ENCODE assay signal across 19 cellular contexts in genomic region chr1:226481133-226481532, GRCh38.
DNase-seq lines count a peak whose midpoint lies in the region; ATAC-seq, FAIRE-seq and TF ChIP-seq lines count a peak whose summit lies in the region.
"Had no signal": no experiment of that assay in that cellular context is flagged by ENCODE, and none has a peak within 500 bp of the region (broad histone marks: within the 10 kb centered on the region; RNA-seq: fewer than 3 reads in every experiment).

No MANE protein-coding gene starts in this region.

- H3K23ac ChIP-seq in H9 (ENCODE audit: insufficient read length, low read depth, low read length): no peak overlapping the region

- no peaks in the 10 kb centered on the region for H3K9me3 ChIP-seq in Caco-2
- H3K9me3 ChIP-seq in HepG2 (ENCODE audit: low read length): no peaks in the 10 kb centered on the region
- no peaks in the 10 kb centered on the region for H3K9me3 ChIP-seq in H9 (ENCODE audit: control insufficient read depth, low read depth, low read length)
- H3K9me3 ChIP-seq: BLaER1 had no signal

- no peak overlapping the region for H3K4ac ChIP-seq in H9 (ENCODE audit: low read depth, low read length)

- H2BK20ac ChIP-seq in H9 (ENCODE audit: low read depth, low read length, poor library complexity, severe bottlenecking): no peak overlapping the region

- in situ Hi-C loops in HepG2 (cut with HindIII; ENCODE audit: extremely low pct_ligation_motif_present, low pct_unique_long_range_greater_than_20kb): loop anchor here (10.0 kb wide), 1 partner anchor 64 kb away; the partner anchor contains the start of gene STUM

- POLR2A ChIA-PET in Caco-2 (lab: Charles Lee) (interaction anchor here (0.5 to 0.6 kb wide), 2 partner anchors 25 to 419 kb away, joined by 3 to 5 read pairs; partner anchors contain the start of gene H3-3A), HepG2 (lab: Yijun Ruan, JAX) (interaction anchor here (1.0 kb wide), 1 partner anchor 46 kb away, joined by 3 read pairs; no protein-coding TSS in a partner anchor)

- H2BK12ac ChIP-seq in H9 (ENCODE audit: insufficient read length, low read depth, low read length): no peak overlapping the region

- TF ChIP-seq CTCF in C4-2B (conservative IDR thresholded peaks at IDR 0.05) (no peak), Caco-2 (IDR thresholded peaks at IDR 0.05; ENCODE audit: insufficient read depth in 1 of 2, low read depth in 1 of 2, low read length in 1 of 2, severe bottlenecking in 1 of 2, unreplicated experiment in 1 of 2) (no peak), VCaP (conservative IDR thresholded peaks at IDR 0.05) (no peak), HepG2 (CRISPR knock-in tag; IDR thresholded peaks at IDR 0.05) (no peak), H9 (conservative IDR thresholded peaks at IDR 0.05) (no peak)

- H4K91ac ChIP-seq in H9 (ENCODE audit: insufficient read length, low read depth, low read length): no peak overlapping the region

- DNase-seq in Caco-2: peak; percentile 65 to 73
- DNase-seq in HepG2 (ENCODE audit: low spot score): peak; percentile 56
- no peak for DNase-seq in H9
- no peak for DNase-seq in AG20443 (ENCODE audit: low spot score)
- DNase-seq in 8988T: no peak
- no peak for DNase-seq in activated T-helper 1 cell treated with anti-CD3 and anti-CD28 coated beads, Interleukin-12 subunit alpha, Interleukin-12 subunit beta, Interleukin-2, Interleukin-4 antibody, amounts not matched to agents 30 ng/mL and 10 ng/mL and 1 ng/mL, durations not matched to agents 14 hours and 24 hours and 36 hours (ENCODE audit: low spot score)
- DNase-seq: AML-193; CD4-positive, alpha-beta T cell; DND-41; GDM1; GOT3; HCEC 1CT; IMR-90; KBM-7 had no signal

- H3K27me3 Mint-ChIP-seq in Caco-2 (ENCODE audit: insufficient read depth, unreplicated experiment) (no peaks in the 10 kb centered on the region), H9 (ENCODE audit: low read depth) (peaks cover 18% of the 10 kb centered on the region)
- H3K27me3 Mint-ChIP-seq in activated T-helper 1 cell treated with anti-CD3 and anti-CD28 coated beads, Interleukin-12 subunit alpha, Interleukin-12 subunit beta, Interleukin-2, Interleukin-4 antibody, amounts not matched to agents 30 ng/mL and 10 ng/mL and 1 ng/mL, durations not matched to agents 14 hours and 24 hours and 36 hours (ENCODE audit: insufficient read depth): peaks cover 10% of the 10 kb centered on the region

- 0% methylated on average over 2 of the region's 4 CpGs for WGBS in HepG2 (ENCODE audit: low lambda C conversion rate)
- no CpG with 5 or more reads among the region's 4 CpGs for WGBS in H9 (ENCODE audit: extremely low coverage, insufficient read length, low lambda C conversion rate)

- FAIRE-seq in HepG2 (lab: Jason Lieb, UNC): peak; percentile 79
- FAIRE-seq: GM12892 had no signal

- no peak overlapping the region for H3K14ac ChIP-seq in H9 (ENCODE audit: insufficient read depth, low read length)

- no peak overlapping the region for H3K18ac ChIP-seq in H9 (ENCODE audit: insufficient read length, low read depth, low read length)

- H4K20me1 ChIP-seq in HepG2 (ENCODE audit: insufficient read depth, low read length): peaks cover 2% of the 10 kb centered on the region; the same call in 1 of the 2 replicates
- H4K20me1 ChIP-seq in H9 (ENCODE audit: control insufficient read depth, insufficient read depth, insufficient read length): no peaks in the 10 kb centered on the region
- H4K20me1 ChIP-seq: BLaER1 had no signal

- no peaks in the 10 kb centered on the region for H3K79me2 ChIP-seq in HepG2 (ENCODE audit: insufficient read depth, low read length)
- H3K79me2 ChIP-seq in H9 (ENCODE audit: insufficient read depth, low read length): no peaks in the 10 kb centered on the region

- H2BK15ac ChIP-seq in H9 (ENCODE audit: low read depth, low read length): no peak overlapping the region

- H3K4me1 ChIP-seq in Caco-2 (peaks cover 31% of the 10 kb centered on the region), HepG2 (ENCODE audit: insufficient read depth, low read length) (peaks cover 36% of the 10 kb centered on the region), H9 (ENCODE audit: insufficient read depth, low read length) (no peaks in the 10 kb centered on the region)

- H3K4me1 Mint-ChIP-seq in Caco-2 (ENCODE audit: low read depth, unreplicated experiment) (no peaks in the 10 kb centered on the region), H9 (peaks cover 6 to 11% of the 10 kb centered on the region in 2 experiments; a peak in 3 of 4 replicates)
- H3K4me1 Mint-ChIP-seq in activated T-helper 1 cell treated with anti-CD3 and anti-CD28 coated beads, Interleukin-12 subunit alpha, Interleukin-12 subunit beta, Interleukin-2, Interleukin-4 antibody, amounts not matched to agents 30 ng/mL and 10 ng/mL and 1 ng/mL, durations not matched to agents 14 hours and 24 hours and 36 hours (ENCODE audit: low read depth): no peaks in the 10 kb centered on the region

- H3K4me3 Mint-ChIP-seq in Caco-2 (ENCODE audit: unreplicated experiment): no peak overlapping the region
- H3K4me3 Mint-ChIP-seq in H9: no peak overlapping the region
- no peak overlapping the region for H3K4me3 Mint-ChIP-seq in activated T-helper 1 cell treated with anti-CD3 and anti-CD28 coated beads, Interleukin-12 subunit alpha, Interleukin-12 subunit beta, Interleukin-2, Interleukin-4 antibody, amounts not matched to agents 30 ng/mL and 10 ng/mL and 1 ng/mL, durations not matched to agents 14 hours and 24 hours and 36 hours
- H3K4me3 Mint-ChIP-seq: CD4-positive, alpha-beta T cell had no signal

- no peak overlapping the region for H4K8ac ChIP-seq in H9 (replicated peaks; ENCODE audit: insufficient read length, low read depth, low read length)

- H2BK5ac ChIP-seq in H9 (ENCODE audit: insufficient read length, low read length): no peak overlapping the region

- no peak overlapping the region for H2AK5ac ChIP-seq in H9 (ENCODE audit: insufficient read length, low read length)

- H3K27me3 ChIP-seq in Caco-2 (replicated peaks; ENCODE audit: control insufficient read depth, insufficient read depth, low read length) (no peaks in the 10 kb centered on the region), HepG2 (ENCODE audit: control insufficient read depth in 1 of 2, insufficient read depth in 2 of 2, low read length in 2 of 2) (peaks cover 7 to 61% of the 10 kb centered on the region in 2 experiments; a peak in 4 of 5 replicates), H9 (ENCODE audit: insufficient read depth, low read length) (no peaks in the 10 kb centered on the region)
- H3K27me3 ChIP-seq: BLaER1 had no signal

- H3K9me3 Mint-ChIP-seq in Caco-2 (ENCODE audit: unreplicated experiment) (no peaks in the 10 kb centered on the region), H9 (no peaks in the 10 kb centered on the region)
- H3K9me3 Mint-ChIP-seq in activated T-helper 1 cell treated with anti-CD3 and anti-CD28 coated beads, Interleukin-12 subunit alpha, Interleukin-12 subunit beta, Interleukin-2, Interleukin-4 antibody, amounts not matched to agents 30 ng/mL and 10 ng/mL and 1 ng/mL, durations not matched to agents 14 hours and 24 hours and 36 hours: no peaks in the 10 kb centered on the region
- H3K9me3 Mint-ChIP-seq: CD4-positive, alpha-beta T cell had no signal

- BruUV-seq in Caco-2 (replicated peaks; lab: Mats Ljungman, UMichigan) (no TSS peak), HepG2 (replicated peaks; lab: Mats Ljungman, UMichigan) (no TSS peak)

- no peak for TF ChIP-seq RAD21 in HepG2 (CRISPR knock-in tag; IDR thresholded peaks at IDR 0.05)

- no peaks in the 10 kb centered on the region for H3K23me2 ChIP-seq in H9 (ENCODE audit: insufficient read length, low read depth, low read length, poor library complexity, severe bottlenecking)

- CTCF ChIA-PET in Caco-2 (lab: Charles Lee): interaction anchor here (0.8 to 1.2 kb wide), 3 partner anchors 56 to 73 kb away, joined by 3 to 5 read pairs (median 4); partner anchors contain the start of gene PARP1
- CTCF ChIA-PET in HepG2 (lab: Yijun Ruan, JAX; ENCODE audit: low intra/inter-chr PET ratio, low total read pairs): no interaction called here

- no peak overlapping the region for H2BK120ac ChIP-seq in H9 (ENCODE audit: low read depth, low read length, poor library complexity, severe bottlenecking)

- H3K4me3 ChIP-seq in Caco-2 (ENCODE audit: low read depth, low read length) (no peak overlapping the region), HepG2 (replicated peaks in 1 of 3; ENCODE audit: insufficient read depth in 1 of 3, low read depth in 2 of 3, low read length in 3 of 3) (no peak overlapping the region; a peak in 2 of 6 replicates)
- H3K4me3 ChIP-seq: BLaER1 had no signal

- no peaks in the 10 kb centered on the region for H3K79me1 ChIP-seq in H9 (ENCODE audit: insufficient read depth, low read depth, low read length, poor library complexity, severe bottlenecking)

- H3K36me3 Mint-ChIP-seq in Caco-2 (ENCODE audit: insufficient read depth, unreplicated experiment) (no peaks in the 10 kb centered on the region), H9 (ENCODE audit: insufficient read depth in 1 of 3, low read depth in 3 of 3) (no peaks in the 10 kb centered on the region)
- no peaks in the 10 kb centered on the region for H3K36me3 Mint-ChIP-seq in activated T-helper 1 cell treated with anti-CD3 and anti-CD28 coated beads, Interleukin-12 subunit alpha, Interleukin-12 subunit beta, Interleukin-2, Interleukin-4 antibody, amounts not matched to agents 30 ng/mL and 10 ng/mL and 1 ng/mL, durations not matched to agents 14 hours and 24 hours and 36 hours (ENCODE audit: low read depth)

- peak overlapping the region; percentile 94 for H3K27ac ChIP-seq in C4-2B
- peak overlapping the region; percentile 97 for H3K27ac ChIP-seq in VCaP
- no peak overlapping the region for H3K27ac ChIP-seq in HepG2 (ENCODE audit: extremely low read length, insufficient read depth, low read length)
- H3K27ac ChIP-seq in H9 (ENCODE audit: insufficient read length, low read depth, low read length): no peak overlapping the region
- H3K27ac ChIP-seq: BLaER1, HL-60 had no signal

- no peak overlapping the region for H3T11ph ChIP-seq in H9 (ENCODE audit: low read length)

- intact Hi-C loops in Caco-2 (cut with micrococcal nuclease; ENCODE audit: unreplicated experiment) (loop anchor here (5.0 kb wide), 1 partner anchor 59 kb away; no protein-coding TSS in a partner anchor), HepG2 (cut with micrococcal nuclease; ENCODE audit: unreplicated experiment) (no loop called here)
- intact Hi-C loops in activated T-helper 1 cell treated with anti-CD3 and anti-CD28 coated beads, Interleukin-12 subunit alpha, Interleukin-12 subunit beta, Interleukin-2, Interleukin-4 antibody, amounts not matched to agents 30 ng/mL and 10 ng/mL and 1 ng/mL, durations not matched to agents 14 hours and 24 hours and 36 hours (cut with micrococcal nuclease): no loop called here

- H3K9ac ChIP-seq in HepG2 (ENCODE audit: insufficient read depth, low read depth, low read length) (no peak overlapping the region), H9 (ENCODE audit: extremely low read depth, insufficient read length, low read length) (no peak overlapping the region)
- H3K9ac ChIP-seq: BLaER1 had no signal

- H3K27ac Mint-ChIP-seq in Caco-2 (ENCODE audit: unreplicated experiment) (no peak overlapping the region), H9 (no peak overlapping the region)
- H3K27ac Mint-ChIP-seq in activated T-helper 1 cell treated with anti-CD3 and anti-CD28 coated beads, Interleukin-12 subunit alpha, Interleukin-12 subunit beta, Interleukin-2, Interleukin-4 antibody, amounts not matched to agents 30 ng/mL and 10 ng/mL and 1 ng/mL, durations not matched to agents 14 hours and 24 hours and 36 hours: no peak overlapping the region
- H3K27ac Mint-ChIP-seq: CD4-positive, alpha-beta T cell had no signal

- TF ChIP-seq EP300 in HepG2 (IDR thresholded peaks at IDR 0.05; ENCODE audit: low read depth in 2 of 2, low read length in 2 of 2) (peak in 1 of 2 experiments; percentile 38; a peak in 1 of 4 replicates), HepG2 (CRISPR knock-in tag; IDR thresholded peaks at IDR 0.05; ENCODE audit: borderline replicate concordance) (no peak)

- H3K4me2 ChIP-seq in HepG2 (ENCODE audit: low read depth, low read length) (peak overlapping the region; percentile 54), H9 (ENCODE audit: insufficient read depth, insufficient read length, low read length) (no peak overlapping the region)
- H3K4me2 ChIP-seq: BLaER1 had no signal

- H4K5ac ChIP-seq in H9 (ENCODE audit: insufficient read length, low read depth, low read length): no peak overlapping the region

- no peak for TF ChIP-seq POLR2A in HepG2 (IDR thresholded peaks at IDR 0.05; ENCODE audit: insufficient read depth in 1 of 2, low read depth in 2 of 2, low read length in 2 of 2)

- no peak overlapping the region for H2AFZ ChIP-seq in HepG2 (ENCODE audit: low read length)
- H2AFZ ChIP-seq in H9 (ENCODE audit: low read length): no peak overlapping the region

- no peak overlapping the region for H3K56ac ChIP-seq in H9 (ENCODE audit: insufficient read length, low read depth, low read length)

- ATAC-seq in HepG2: peak; percentile 59

- H3K36me3 ChIP-seq in Caco-2 (ENCODE audit: control insufficient read depth, insufficient read depth, low read length) (no peaks in the 10 kb centered on the region), HepG2 (replicated peaks in 1 of 2; ENCODE audit: control insufficient read depth in 1 of 2, insufficient read depth in 2 of 2, low read length in 2 of 2) (no peaks in the 10 kb centered on the region)
- H3K36me3 ChIP-seq: BLaER1 had no signal

Comparison
In these comparisons a context has a peak if more than half of its experiments do, and no peak if none do; other contexts are left out.
1. H3K27ac ChIP-seq: peak in C4-2B (single experiment) and VCaP (single experiment); none in HepG2 (single experiment) and H9 (single experiment).
2. DNase-seq: peak in Caco-2 (2 of 2) and HepG2 (single experiment); none in H9 (single experiment), AG20443 (single experiment), 8988T (single experiment) and activated T-helper 1 cell treated with anti-CD3 and anti-CD28 coated beads, Interleukin-12 subunit alpha, Interleukin-12 subunit beta, Interleukin-2, Interleukin-4 antibody, amounts not matched to agents 30 ng/mL and 10 ng/mL and 1 ng/mL, durations not matched to agents 14 hours and 24 hours and 36 hours (single experiment).